In the genomic region with DNA sequence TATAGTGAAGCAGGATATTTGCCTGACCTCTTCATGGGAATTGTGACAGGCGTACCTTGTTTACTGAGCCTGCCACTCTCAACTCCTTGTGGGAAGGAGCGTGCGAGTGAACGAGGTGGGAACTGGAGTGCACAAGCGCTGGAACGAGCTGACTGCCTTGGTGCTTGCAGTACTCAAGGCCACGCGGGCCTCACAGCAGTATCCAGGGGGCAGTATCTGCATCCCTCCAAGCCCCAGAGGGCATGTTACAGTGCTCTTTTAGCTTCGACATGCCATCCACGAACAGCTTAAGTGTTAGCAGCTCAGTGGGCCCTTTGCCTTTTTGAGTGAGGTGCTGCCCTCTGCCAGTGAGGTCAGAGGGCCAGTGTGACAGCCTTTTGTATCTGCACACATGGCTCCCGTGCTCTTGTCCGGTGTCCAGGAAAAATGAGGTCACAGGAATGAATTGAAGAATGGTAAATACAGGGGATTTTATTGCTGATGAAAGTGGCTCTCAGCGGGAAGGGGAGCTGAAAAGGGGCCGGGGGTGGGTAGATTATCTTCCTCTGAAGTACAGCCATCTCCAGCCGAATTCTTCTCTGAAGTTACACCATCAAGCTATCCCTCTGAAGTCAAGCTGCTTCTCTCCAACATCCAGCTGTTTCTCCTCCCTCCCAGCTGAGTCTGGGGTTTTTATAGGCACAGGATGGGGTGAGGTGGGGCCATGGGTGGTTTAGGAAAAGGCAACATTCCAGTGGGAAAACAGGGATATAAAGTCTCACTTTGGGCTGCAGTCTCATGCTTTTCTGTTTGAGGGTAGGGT, we compare ENCODE assay signal across 1 cellular context.
TF ChIP-seq lines count a peak whose summit lies in the region.

No MANE protein-coding gene starts in this region.

TF ChIP-seq in liver, 16 proteins besides CTCF, POLR2A, EP300 and RAD21 (continued from another document):
- peak; percentile 69 to 70 for TF ChIP-seq HNF4A (conservative IDR thresholded peaks at IDR 0.05)
- TF ChIP-seq NR2F2 (IDR thresholded peaks at IDR 0.05) = no peak
- TF ChIP-seq ZBTB33 (IDR thresholded peaks at IDR 0.05) = no peak
- no peak for TF ChIP-seq TAF1 (conservative IDR thresholded peaks at IDR 0.05)
- peak; percentile 42 for TF ChIP-seq MAX (IDR thresholded peaks at IDR 0.05)
- TF ChIP-seq JUND (IDR thresholded peaks at IDR 0.05) = peak; percentile 76 to 79
